ENCODE assay signal across 14 cellular contexts in the genomic region with DNA sequence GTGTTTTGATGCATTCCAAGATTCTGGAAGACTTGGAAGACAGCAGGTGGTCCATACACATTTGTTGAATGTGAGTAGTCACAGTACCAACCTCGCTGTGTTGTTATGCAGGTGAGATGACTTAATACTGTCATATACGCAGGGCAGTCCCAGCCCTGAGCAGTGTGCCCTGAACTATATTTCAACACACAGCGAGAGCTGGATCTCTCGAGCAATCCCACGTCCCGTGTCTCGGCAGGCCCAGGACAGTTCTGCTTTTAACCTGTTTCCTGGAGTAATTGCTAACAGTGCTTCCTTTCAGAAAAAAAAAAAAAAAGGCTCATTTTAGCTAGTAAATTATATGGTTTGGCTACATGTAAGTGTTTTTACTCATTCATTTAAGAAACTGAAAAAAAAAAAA.
A peak's percentile ranks its signal among the peaks of the same experiment; 100 is the strongest.
DNase-seq lines count a peak whose midpoint lies in the region; TF ChIP-seq lines count a peak whose summit lies in the region.
"Had no signal": no experiment of that assay in that cellular context is flagged by ENCODE, and none has a peak within 500 bp of the region (broad histone marks: within the 10 kb centered on the region; RNA-seq: fewer than 3 reads in every experiment).

No MANE protein-coding gene starts in this region.

- H3K27ac Mint-ChIP-seq in Calu3 (ENCODE audit: unreplicated experiment): peak overlapping the region; percentile 40
- no peak overlapping the region for H3K27ac Mint-ChIP-seq in activated CD4-positive, alpha-beta T cell treated with anti-CD3 and anti-CD28 coated beads, Interleukin-2, amount 10 ng/mL, durations not matched to agents 7 days and 5 days
- H3K27ac Mint-ChIP-seq: T-helper 2 cell treated with Interferon-gamma antibody and Interleukin-4, amounts not matched to agents 5 μg/mL and 100 μg/mL, for 36 hours had no signal

- POLR2A ChIA-PET in activated CD4-positive, alpha-beta T cell treated with anti-CD3 and anti-CD28 coated beads, Interleukin-2, amount 10 ng/mL, durations not matched to agents 7 days and 5 days (lab: Charles Lee): no interaction called here

- H3K36me3 ChIP-seq in neutrophil (no peaks in the 10 kb centered on the region), H7 (replicated peaks; ENCODE audit: control insufficient read depth, insufficient read depth, low read length) (no peaks in the 10 kb centered on the region)
- H3K36me3 ChIP-seq: gastrocnemius medialis had no signal

- no peaks in the 10 kb centered on the region for H3K9me3 Mint-ChIP-seq in Calu3 (ENCODE audit: low read depth, unreplicated experiment)
- H3K9me3 Mint-ChIP-seq in activated CD4-positive, alpha-beta T cell treated with anti-CD3 and anti-CD28 coated beads, Interleukin-2, amount 10 ng/mL, durations not matched to agents 7 days and 5 days: no peaks in the 10 kb centered on the region
- H3K9me3 Mint-ChIP-seq: HFFc6; T-helper 2 cell treated with Interferon-gamma antibody and Interleukin-4, amounts not matched to agents 5 μg/mL and 100 μg/mL, for 36 hours had no signal

- intact Hi-C loops in Calu3 (cut with micrococcal nuclease; ENCODE audit: unreplicated experiment): loop anchor here (2.0 to 10.0 kb wide), 4 partner anchors 102 to 426 kb away; a partner anchor contains a TSS

- no peaks in the 10 kb centered on the region for H3K27me3 Mint-ChIP-seq in Calu3 (ENCODE audit: unreplicated experiment)
- H3K27me3 Mint-ChIP-seq in activated CD4-positive, alpha-beta T cell treated with anti-CD3 and anti-CD28 coated beads, Interleukin-2, amount 10 ng/mL, durations not matched to agents 7 days and 5 days: peaks cover 8% of the 10 kb centered on the region

- TF ChIP-seq CTCF in Calu3 (IDR thresholded peaks at IDR 0.05; ENCODE audit: unreplicated experiment) (no peak), neutrophil (IDR thresholded peaks at IDR 0.05) (no peak)

- peaks cover 13% of the 10 kb centered on the region for H3K36me3 Mint-ChIP-seq in Calu3 (ENCODE audit: insufficient read depth, unreplicated experiment)
- peaks cover 2% of the 10 kb centered on the region for H3K36me3 Mint-ChIP-seq in activated CD4-positive, alpha-beta T cell treated with anti-CD3 and anti-CD28 coated beads, Interleukin-2, amount 10 ng/mL, durations not matched to agents 7 days and 5 days (ENCODE audit: low read depth)

- no peaks in the 10 kb centered on the region for H3K9me3 ChIP-seq in neutrophil
- H3K9me3 ChIP-seq: gastrocnemius medialis had no signal

- no peak overlapping the region for H3K4me3 Mint-ChIP-seq in Calu3 (ENCODE audit: low read depth, unreplicated experiment)
- no peak overlapping the region for H3K4me3 Mint-ChIP-seq in activated CD4-positive, alpha-beta T cell treated with anti-CD3 and anti-CD28 coated beads, Interleukin-2, amount 10 ng/mL, durations not matched to agents 7 days and 5 days
- H3K4me3 Mint-ChIP-seq: T-helper 2 cell treated with Interferon-gamma antibody and Interleukin-4, amounts not matched to agents 5 μg/mL and 100 μg/mL, for 36 hours had no signal

- no TSS peak for BruUV-seq in Calu3 (replicated peaks; lab: Mats Ljungman, UMichigan)

- H3K4me3 ChIP-seq in neutrophil (ENCODE audit: low read depth in 1 of 2, low read length in 1 of 2) (peak overlapping the region; percentile 39 to 60), H7 (ENCODE audit: insufficient read depth, low read depth, low read length) (no peak overlapping the region)
- H3K4me3 ChIP-seq: gastrocnemius medialis had no signal

- H3K4me1 ChIP-seq in neutrophil (ENCODE audit: control insufficient read depth in 1 of 2, insufficient read depth in 1 of 2, low read depth in 1 of 2, low read length in 1 of 2): peaks cover 67% of the 10 kb centered on the region in 2 experiments

- DNase-seq in Calu3 (no peak), MV-4-11 (lab: John Stamatoyannopoulos, UW) (peak; percentile 14), H7 (no peak), SW480 (ENCODE audit: low spot score) (no peak), hepatic stellate cell (ENCODE audit: low spot score) (no peak)
- DNase-seq in activated CD4-positive, alpha-beta T cell treated with anti-CD3 and anti-CD28 coated beads, Interleukin-2, amount 10 ng/mL, durations not matched to agents 7 days and 5 days: no peak
- DNase-seq: activated CD4-positive, alpha-beta T cell treated with anti-CD3 and anti-CD28 coated beads for 1 hour; DMS153; HFFc6; NCI-H1105 had no signal

- peak overlapping the region; percentile 70 for H3K27ac ChIP-seq in cingulate gyrus (ENCODE audit: low read depth, low read length)
- H3K27ac ChIP-seq in neutrophil: peak overlapping the region; percentile 92

- H3K27me3 ChIP-seq in neutrophil (no peaks in the 10 kb centered on the region), H7 (ENCODE audit: control insufficient read depth, insufficient read depth, low read length) (no peaks in the 10 kb centered on the region)
- H3K27me3 ChIP-seq: gastrocnemius medialis had no signal

- H3K4me1 Mint-ChIP-seq in Calu3 (ENCODE audit: low read depth, unreplicated experiment): peaks cover 62% of the 10 kb centered on the region
- peaks cover 40% of the 10 kb centered on the region for H3K4me1 Mint-ChIP-seq in activated CD4-positive, alpha-beta T cell treated with anti-CD3 and anti-CD28 coated beads, Interleukin-2, amount 10 ng/mL, durations not matched to agents 7 days and 5 days

- CTCF ChIA-PET in Calu3 (lab: Charles Lee): interaction anchor here (0.7 to 3.6 kb wide), 4 partner anchors 70 to 1518 kb away, joined by 3 to 91 read pairs (median 15); a partner anchor contains a TSS
- CTCF ChIA-PET in activated CD4-positive, alpha-beta T cell treated with anti-CD3 and anti-CD28 coated beads, Interleukin-2, amount 10 ng/mL, durations not matched to agents 7 days and 5 days (lab: Charles Lee): interaction anchor here (1.0 to 3.6 kb wide), 6 partner anchors 10 to 282 kb away, joined by 3 to 73 read pairs (median 4); a partner anchor contains a TSS
